23 cellular contexts compared by ENCODE assay signal in the genomic region with DNA sequence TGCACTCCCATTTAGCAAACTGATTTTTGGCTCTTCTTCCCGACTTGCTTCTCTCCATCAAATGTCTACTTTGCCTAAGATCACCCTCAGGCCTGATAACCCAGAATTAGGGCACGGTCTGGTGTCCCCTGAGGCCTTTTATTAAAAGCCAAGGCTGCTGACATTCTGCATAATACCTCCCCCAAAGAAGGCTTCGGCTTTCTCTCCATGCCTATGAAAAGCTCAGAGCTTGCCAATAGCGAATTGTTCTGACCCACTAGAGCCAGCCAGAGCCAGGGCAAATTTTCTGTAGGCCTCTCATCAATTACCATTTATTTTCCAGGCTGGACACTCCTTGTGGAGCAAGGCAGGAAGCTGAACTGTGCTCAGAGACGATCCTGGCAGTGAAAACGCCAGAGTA.
DNase-seq lines count a peak whose midpoint lies in the region; ATAC-seq and TF ChIP-seq lines count a peak whose summit lies in the region.
"Had no signal": no experiment of that assay in that cellular context is flagged by ENCODE, and none has a peak within 500 bp of the region (broad histone marks: within the 10 kb centered on the region; RNA-seq: fewer than 3 reads in every experiment).

No MANE protein-coding gene starts in this region.

- no peak for TF ChIP-seq CTCF in dorsolateral prefrontal cortex (IDR thresholded peaks at IDR 0.05 in 54 of 56, conservative IDR thresholded peaks at IDR 0.05 in 2 of 56; ENCODE audit: low read depth in 1 of 56, partially characterized antibody in 56 of 56)

- no peak for DNase-seq in Right ventricle myocardium superior
- DNase-seq in Right ventricle myocardium inferior (ENCODE audit: missing footprints): no peak
- no peak for DNase-seq in dorsolateral prefrontal cortex
- DNase-seq in medulla oblongata (ENCODE audit: extremely low spot score): peak; percentile 56
- DNase-seq in erythroblast (lab: John Stamatoyannopoulos, UW): no peak
- DNase-seq in germinal center (ENCODE audit: low spot score): no peak
- DNase-seq: ACHN; CD4-positive, alpha-beta memory T cell; DND-41; GOT3; HCEC 1CT; KBM-7; NCI-H1092; NCI-H146; NCI-H2029; NCI-H226; NCI-H510A treated with DMSO at 0.1 percent for 48 hours; NCI-H748 treated with DMSO at 0.1 percent for 48 hours; SJCRH30 had no signal

- no peak for TF ChIP-seq POLR2A in erythroblast (IDR thresholded peaks at IDR 0.05; ENCODE audit: low read length)

- no peaks in the 10 kb centered on the region for H3K27me3 ChIP-seq in dorsolateral prefrontal cortex
- H3K27me3 ChIP-seq: BLaER1 treated with 17β-estradiol and CSF1 and Interleukin-3, amounts not matched to agents 10 nM and 100 nM had no signal

- H3K27ac ChIP-seq in dorsolateral prefrontal cortex: peak overlapping the region in 55 of 59 donors; percentile 8 to 92 (median 77)
- H3K27ac ChIP-seq: 22Rv1; BLaER1 treated with 17β-estradiol and CSF1 and Interleukin-3, amounts not matched to agents 10 nM and 100 nM; SJCRH30 had no signal

- intact Hi-C loops in Right ventricle myocardium superior (cut with DNase I): no loop called here
- intact Hi-C loops in Right ventricle myocardium inferior (cut with DNase I): loop anchor here (2.0 kb wide), 1 partner anchor 43 kb away; no protein-coding TSS in a partner anchor
- intact Hi-C loops in dorsolateral prefrontal cortex (cut with DNase I): loop anchor here in 1 of 2 donors (2.0 to 5.0 kb wide), 2 partner anchors 87 to 122 kb away; no protein-coding TSS in a partner anchor

- H3K4me3 ChIP-seq in dorsolateral prefrontal cortex: peak overlapping the region in 6 of 59 donors; percentile 1 to 37 (median 16)
- H3K4me3 ChIP-seq: BLaER1 treated with 17β-estradiol and CSF1 and Interleukin-3, amounts not matched to agents 10 nM and 100 nM; SJCRH30 had no signal

- peak; percentile 29 for ATAC-seq in Right ventricle myocardium superior (ENCODE audit: poor library complexity)
- no peak for ATAC-seq in Right ventricle myocardium inferior
- no peak for ATAC-seq in HG03159 (IDR thresholded peaks at IDR 0.05; ENCODE audit: unreplicated experiment)
- no peak for ATAC-seq in GM19463 (IDR thresholded peaks at IDR 0.05; ENCODE audit: unreplicated experiment)
